Comparison of ENCODE assay signal across 29 cellular contexts in genomic region chr3:128942161-128942952, GRCh38. TPM values are rescaled to one million over a fixed set of nuclear protein-coding genes. Genes with fewer than 3 reads are reported as not detected.
A peak's percentile ranks its signal among the peaks of the same experiment; 100 is the strongest.
DNase-seq lines count a peak whose midpoint lies in the region; ATAC-seq and TF ChIP-seq lines count a peak whose summit lies in the region.
"Had no signal": no experiment of that assay in that cellular context is flagged by ENCODE, and none has a peak within 500 bp of the region (broad histone marks: within the 10 kb centered on the region; RNA-seq: fewer than 3 reads in every experiment).

No MANE protein-coding gene starts in this region.

- no peaks in the 10 kb centered on the region for H3K36me3 ChIP-seq in Panc1 (ENCODE audit: control insufficient read depth, insufficient read depth, low read length)
- H3K36me3 ChIP-seq: BLaER1, ovary, SJSA1, tibial artery had no signal

- CTCF ChIA-PET in Panc1 (lab: Charles Lee) = no interaction called here

- intact Hi-C loops in Panc1 (cut with micrococcal nuclease; ENCODE audit: unreplicated experiment) = no loop called here

- H3K4me1 ChIP-seq in Panc1 (ENCODE audit: control insufficient read depth, insufficient read depth, low read length) = no peaks in the 10 kb centered on the region
- no peaks in the 10 kb centered on the region for H3K4me1 ChIP-seq in foreskin keratinocyte
- H3K4me1 ChIP-seq: BLaER1, Caco-2, tibial artery had no signal

- ATAC-seq in Panc1 = 0 out of 2 replicates have a peak, but pooled peaks have one; percentile 39
- peak; percentile 48 for ATAC-seq in foreskin keratinocyte
- ATAC-seq: activated CD4-positive, CD25-positive, alpha-beta regulatory T cell treated with anti-CD3 and anti-CD28 coated beads, Interleukin-2, amount 50 U/mL, for 24 hours; natural killer cell treated with Interleukin-12 subunit alpha and Interleukin-12 subunit beta and Interleukin-15 and Interleukin-18, amount 100 ng/mL, for 72 hours had no signal

- no peak overlapping the region for H3K4me3 Mint-ChIP-seq in osteocyte (ENCODE audit: unreplicated experiment)
- H3K4me3 Mint-ChIP-seq: activated CD4-positive, alpha-beta memory T cell treated with anti-CD3 and anti-CD28 coated beads, Interleukin-2, amount 10 ng/mL, durations not matched to agents 7 days and 5 days; activated naive CD8-positive, alpha-beta T cell treated with anti-CD3 and anti-CD28 coated beads for 36 hours; natural killer cell treated with Interleukin-12 subunit alpha and Interleukin-12 subunit beta and Interleukin-15 and Interleukin-18, amount 100 ng/mL, for 72 hours had no signal

- H3K27me3 ChIP-seq in Panc1 (ENCODE audit: control insufficient read depth, insufficient read depth, low read length) (no peaks in the 10 kb centered on the region), foreskin keratinocyte (peaks cover 6% of the 10 kb centered on the region)
- H3K27me3 ChIP-seq: BLaER1, ovary, SJSA1 had no signal

- H3K27ac ChIP-seq in Panc1 (ENCODE audit: low read length) (no peak overlapping the region), foreskin keratinocyte (no peak overlapping the region)
- H3K27ac ChIP-seq: BLaER1, ovary, SJSA1, tibial artery had no signal

- no peaks in the 10 kb centered on the region for H3K9me3 Mint-ChIP-seq in osteocyte (ENCODE audit: unreplicated experiment)
- H3K9me3 Mint-ChIP-seq: activated CD4-positive, alpha-beta memory T cell treated with anti-CD3 and anti-CD28 coated beads, Interleukin-2, amount 10 ng/mL, durations not matched to agents 7 days and 5 days; activated naive CD8-positive, alpha-beta T cell treated with anti-CD3 and anti-CD28 coated beads for 36 hours; natural killer cell treated with Interleukin-12 subunit alpha and Interleukin-12 subunit beta and Interleukin-15 and Interleukin-18, amount 100 ng/mL, for 72 hours had no signal

- no peaks in the 10 kb centered on the region for H3K9me3 ChIP-seq in Panc1 (ENCODE audit: control insufficient read depth, insufficient read depth, low read depth, low read length)
- H3K9me3 ChIP-seq: BLaER1, Caco-2, ovary, SJSA1, tibial artery had no signal

- POLR2A ChIA-PET in Panc1 (lab: Charles Lee) = interaction anchor here (0.6 kb wide), 1 partner anchor 19 kb away, joined by 8 read pairs; no protein-coding TSS in a partner anchor

- TF ChIP-seq CTCF in Panc1 (IDR thresholded peaks at IDR 0.05) (no peak), foreskin keratinocyte (conservative IDR thresholded peaks at IDR 0.05) (no peak), osteocyte (IDR thresholded peaks at IDR 0.05) (no peak), GM13976 (IDR thresholded peaks at IDR 0.05; ENCODE audit: borderline replicate concordance, control extremely low read depth, extremely low read depth, insufficient read depth, missing control alignments) (no peak)

- in situ Hi-C loops in Panc1 (cut with HindIII; ENCODE audit: low pct_unique_long_range_greater_than_20kb, low sequenced_read_pairs) = no loop called here
- in situ Hi-C loops in GM13976 (cut with MboI; ENCODE audit: low sequenced_read_pairs, unreplicated experiment) = no loop called here

- H3K36me3 Mint-ChIP-seq in osteocyte (ENCODE audit: unreplicated experiment) = no peaks in the 10 kb centered on the region
- H3K36me3 Mint-ChIP-seq: activated naive CD8-positive, alpha-beta T cell treated with anti-CD3 and anti-CD28 coated beads for 36 hours; natural killer cell treated with Interleukin-12 subunit alpha and Interleukin-12 subunit beta and Interleukin-15 and Interleukin-18, amount 100 ng/mL, for 72 hours had no signal

- peak; percentile 31 for DNase-seq in HPDE6-E6E7 (ENCODE audit: extremely low spot score)
- DNase-seq in Panc1 (ENCODE audit: low read depth, low spot score) = no peak
- DNase-seq in foreskin keratinocyte = no peak
- peak; percentile 82 for DNase-seq in osteocyte (ENCODE audit: extremely low spot score, unreplicated experiment)
- no peak for DNase-seq in iPS-NIHi7 (ENCODE audit: extremely low spot score)
- no peak for DNase-seq in GM13976 (ENCODE audit: low spot score)
- DNase-seq in T-helper 9 cell = no peak
- DNase-seq: activated CD4-positive, alpha-beta memory T cell treated with anti-CD3 and anti-CD28 coated beads, Interleukin-2, amount 10 ng/mL, durations not matched to agents 7 days and 5 days; activated effector memory CD4-positive, alpha-beta T cell treated with Interleukin-2 at 50 U/mL for 16 hours; activated naive CD8-positive, alpha-beta T cell treated with anti-CD3 and anti-CD28 coated beads for 36 hours; Caco-2; DMS79 treated with DMSO at 0.1 percent for 48 hours; hypothalamus; KBM-7; MM.1S; NCI-H1417 treated with DMSO at 0.1 percent for 48 hours; NCI-H2081 treated with DMSO at 0.1 percent for 48 hours; NCI-H226; NCI-H69; ovary; stimulated activated CD4-positive, alpha-beta T cell treated with anti-CD3 and anti-CD28 coated beads, Interleukin-2, amount 100 ng/mL, for 24 hours; tibial artery had no signal

- no peak overlapping the region for H3K27ac Mint-ChIP-seq in osteocyte (ENCODE audit: unreplicated experiment)
- H3K27ac Mint-ChIP-seq: activated CD4-positive, alpha-beta memory T cell treated with anti-CD3 and anti-CD28 coated beads, Interleukin-2, amount 10 ng/mL, durations not matched to agents 7 days and 5 days; activated naive CD8-positive, alpha-beta T cell treated with anti-CD3 and anti-CD28 coated beads for 36 hours; natural killer cell treated with Interleukin-12 subunit alpha and Interleukin-12 subunit beta and Interleukin-15 and Interleukin-18, amount 100 ng/mL, for 72 hours had no signal

- BruUV-seq in Panc1 (replicated peaks; lab: Mats Ljungman, UMichigan) = no TSS peak

- H3K4me3 ChIP-seq in Panc1 (ENCODE audit: low read depth in 2 of 2, low read length in 2 of 2) = no peak overlapping the region
- H3K4me3 ChIP-seq: BLaER1, ovary, SJSA1, smooth muscle cell, tibial artery had no signal

- H3K27me3 Mint-ChIP-seq in osteocyte (ENCODE audit: unreplicated experiment) = peaks cover 42% of the 10 kb centered on the region
- H3K27me3 Mint-ChIP-seq: activated naive CD8-positive, alpha-beta T cell treated with anti-CD3 and anti-CD28 coated beads for 36 hours had no signal

- H3K4me1 Mint-ChIP-seq in osteocyte (ENCODE audit: unreplicated experiment) = no peaks in the 10 kb centered on the region
- H3K4me1 Mint-ChIP-seq: activated CD4-positive, alpha-beta memory T cell treated with anti-CD3 and anti-CD28 coated beads, Interleukin-2, amount 10 ng/mL, durations not matched to agents 7 days and 5 days; activated naive CD8-positive, alpha-beta T cell treated with anti-CD3 and anti-CD28 coated beads for 36 hours had no signal

RNA-seq across cellular contexts. Expression of gene CFAP92, which starts 51.5 kb away (rescaled TPM):
- total RNA-seq in Panc1 (2021; ENCODE audit: unreplicated experiment) (0.18 TPM), foreskin keratinocyte (0.28 and 0.41 TPM in 2 replicates), osteocyte (0.18 TPM in 1 of 2 replicates, not detected in the other)
- 0.42 TPM for polyA plus RNA-seq in Panc1 (2012; ENCODE audit: insufficient read length)
- polyA plus RNA-seq in foreskin keratinocyte = 0.22 and 0.31 TPM in 2 replicates
- total RNA-seq: T-helper 1 cell treated with Interleukin-12 subunit alpha and Interleukin-12 subunit beta and Interleukin-4 antibody, amounts not matched to agents 30 ng/mL and 1 ng/mL, for 36 hours had no signal

RNA-seq across cellular contexts. Expression of gene EFCC1, which starts 58.7 kb away (rescaled TPM):
- total RNA-seq in Panc1 (2021; ENCODE audit: unreplicated experiment) = 0.15 TPM
- 0.13 TPM for polyA plus RNA-seq in Panc1 (2012; ENCODE audit: insufficient read length)
- total RNA-seq in foreskin keratinocyte = not detected in 2 replicates
- polyA plus RNA-seq in foreskin keratinocyte = not detected in 2 replicates
- 0.13 TPM in 1 of 2 replicates, not detected in the other for total RNA-seq in osteocyte
- total RNA-seq: activated CD4-positive, alpha-beta memory T cell treated with anti-CD3 and anti-CD28 coated beads, Interleukin-2, amount 10 ng/mL, durations not matched to agents 7 days and 5 days; astrocyte; smooth muscle cell; T-helper 1 cell treated with Interleukin-12 subunit alpha and Interleukin-12 subunit beta and Interleukin-4 antibody, amounts not matched to agents 30 ng/mL and 1 ng/mL, for 36 hours had no signal

Comparison
In these comparisons a context has a peak if more than half of its experiments do, and no peak if none do; other contexts are left out.
1. DNase-seq: peak in HPDE6-E6E7 (single experiment) and osteocyte (single experiment); none in Panc1 (single experiment), foreskin keratinocyte (0 of 2), iPS-NIHi7 (single experiment), GM13976 (single experiment) and T-helper 9 cell (single experiment).